In genomic region chr1:54012008-54012325, GRCh38 we compare ENCODE assay signal across 19 cellular contexts. TPM values are rescaled to one million over a fixed set of nuclear protein-coding genes. Genes with fewer than 3 reads are reported as not detected.
DNase-seq lines count a peak whose midpoint lies in the region; ATAC-seq and TF ChIP-seq lines count a peak whose summit lies in the region.
"Had no signal": no experiment of that assay in that cellular context is flagged by ENCODE, and none has a peak within 500 bp of the region (broad histone marks: within the 10 kb centered on the region; RNA-seq: fewer than 3 reads in every experiment).

No MANE protein-coding gene starts in this region.

- H3K27me3 Mint-ChIP-seq in endodermal cell (ENCODE audit: insufficient read depth) (peaks cover 4% of the 10 kb centered on the region), neural progenitor cell (ENCODE audit: insufficient read depth, low read depth) (peaks cover 11% of the 10 kb centered on the region)

- H3K9ac ChIP-seq in endodermal cell (ENCODE audit: extremely low read depth, low read length, poor library complexity, severe bottlenecking) (no peak overlapping the region), neural progenitor cell (no peak overlapping the region)
- H3K9ac ChIP-seq: GM23248 had no signal

- H3K27ac ChIP-seq in endodermal cell (ENCODE audit: low read depth, low read length) (no peak overlapping the region), neural progenitor cell (no peak overlapping the region)
- H3K27ac ChIP-seq: GM23248, HL-60 had no signal

- DNase-seq in endodermal cell = peak; percentile 38
- DNase-seq in iPS-NIHi7 (ENCODE audit: extremely low spot score) = peak; percentile 7
- DNase-seq in neural progenitor cell (ENCODE audit: low spot score) = no peak
- DNase-seq in ecto neural progenitor cell (ENCODE audit: low spot score) = no peak
- no peak for DNase-seq in stimulated activated CD4-positive, alpha-beta T cell treated with anti-CD3 and anti-CD28 coated beads, Interleukin-12 subunit alpha, Interleukin-12 subunit beta, amount 100 ng/mL, for 4 hours
- DNase-seq: ACHN; BE2C; C1 segment of cervical spinal cord; CD4-positive, CD25-positive, alpha-beta regulatory T cell; CD8-positive, alpha-beta memory T cell; COR-L47; DMS 273 treated with DMSO at 0.1 percent for 48 hours; DMS53; GM23248 had no signal

- TF ChIP-seq CTCF in endodermal cell (conservative IDR thresholded peaks at IDR 0.05) (no peak), neural progenitor cell (IDR thresholded peaks at IDR 0.05) (no peak)

- WGBS in endodermal cell (ENCODE audit: insufficient coverage in 1 of 2, insufficient read length in 1 of 2), 2 experiments = 93 to 95% methylated on average over 8 to 9 of the region's 9 CpGs

- H3K27me3 ChIP-seq in endodermal cell (ENCODE audit: control insufficient read depth, insufficient read depth, low read length, poor library complexity, severe bottlenecking) (peaks cover 5% of the 10 kb centered on the region), neural progenitor cell (no peaks in the 10 kb centered on the region)
- H3K27me3 ChIP-seq: BE2C had no signal

- H3K36me3 Mint-ChIP-seq in endodermal cell (ENCODE audit: low read depth) (no peaks in the 10 kb centered on the region), neural progenitor cell (no peaks in the 10 kb centered on the region)
- H3K36me3 Mint-ChIP-seq: CD4-positive, CD25-positive, alpha-beta regulatory T cell; CD8-positive, alpha-beta memory T cell had no signal

- H3K9me3 Mint-ChIP-seq in endodermal cell = no peaks in the 10 kb centered on the region
- no peaks in the 10 kb centered on the region for H3K9me3 Mint-ChIP-seq in neural progenitor cell
- H3K9me3 Mint-ChIP-seq: CD8-positive, alpha-beta memory T cell had no signal

- no peak overlapping the region for H3K27ac Mint-ChIP-seq in endodermal cell
- H3K27ac Mint-ChIP-seq in neural progenitor cell = peak overlapping the region; percentile 57
- H3K27ac Mint-ChIP-seq: CD4-positive, CD25-positive, alpha-beta regulatory T cell had no signal

- no peak for ATAC-seq in GM21723 (IDR thresholded peaks at IDR 0.05; ENCODE audit: unreplicated experiment)

- H2AFZ ChIP-seq in neural progenitor cell (replicated peaks) = no peak overlapping the region
- H2AFZ ChIP-seq: GM23248 had no signal

- H4K20me1 ChIP-seq in neural progenitor cell (ENCODE audit: low read depth) = no peaks in the 10 kb centered on the region

- H3K4me1 Mint-ChIP-seq in endodermal cell (peaks cover 12% of the 10 kb centered on the region), neural progenitor cell (peaks cover 13% of the 10 kb centered on the region)
- H3K4me1 Mint-ChIP-seq: CD4-positive, CD25-positive, alpha-beta regulatory T cell; CD8-positive, alpha-beta memory T cell had no signal

- no peaks in the 10 kb centered on the region for H3F3A ChIP-seq in neural progenitor cell (ENCODE audit: low read depth)

- H3K36me3 ChIP-seq in endodermal cell (ENCODE audit: control insufficient read depth, insufficient read depth, low read length) (no peaks in the 10 kb centered on the region), neural progenitor cell (no peaks in the 10 kb centered on the region)
- H3K36me3 ChIP-seq: BE2C, HAP-1 had no signal

- H3K9me3 ChIP-seq in endodermal cell (ENCODE audit: control insufficient read depth, low read length) (no peaks in the 10 kb centered on the region), neural progenitor cell (ENCODE audit: low read depth) (no peaks in the 10 kb centered on the region)
- H3K9me3 ChIP-seq: BE2C, HAP-1 had no signal

- no peak overlapping the region for H3K4me3 Mint-ChIP-seq in endodermal cell
- H3K4me3 Mint-ChIP-seq in neural progenitor cell = no peak overlapping the region
- H3K4me3 Mint-ChIP-seq: CD4-positive, CD25-positive, alpha-beta regulatory T cell; CD8-positive, alpha-beta memory T cell had no signal

- no peak overlapping the region for H3K4me3 ChIP-seq in endodermal cell (ENCODE audit: low read length)
- H3K4me3 ChIP-seq in neural progenitor cell = no peak overlapping the region
- H3K4me3 ChIP-seq: GM23248, HAP-1 had no signal

- H3K79me2 ChIP-seq in neural progenitor cell (ENCODE audit: low read depth) = no peaks in the 10 kb centered on the region

- H3K4me1 ChIP-seq in endodermal cell (ENCODE audit: control insufficient read depth, insufficient read depth, low read length) (no peaks in the 10 kb centered on the region), neural progenitor cell (no peaks in the 10 kb centered on the region)
- H3K4me1 ChIP-seq: BE2C, HAP-1 had no signal

- H3K4me2 ChIP-seq in neural progenitor cell = no peak overlapping the region

RNA-seq across cellular contexts. Expression of gene LDLRAD1, which starts 6.0 kb away (rescaled TPM):
- total RNA-seq in endodermal cell = not detected
- not detected for polyA plus RNA-seq in endodermal cell (2013, experiment 1 of 2)
- polyA plus RNA-seq in endodermal cell (2013, experiment 2 of 2) = not detected
- not detected in 2 replicates for total RNA-seq in neural progenitor cell (ENCODE audit: low replicate concordance)
- total RNA-seq: CD4-positive, CD25-positive, alpha-beta regulatory T cell; CD8-positive, alpha-beta memory T cell; GM23248; H4; HT1080 had no signal
- polyA plus RNA-seq: CD4-positive, CD25-positive, alpha-beta regulatory T cell; CD8-positive, alpha-beta memory T cell; GM23248 had no signal

RNA-seq across cellular contexts. Expression of gene TMEM59, which starts 41.0 kb away (rescaled TPM):
- 100 to 1,000 TPM in 1 of 2 donors, 10 to 100 TPM in 1; 99.6 to 112 TPM for total RNA-seq in endodermal cell
- 157 TPM for polyA plus RNA-seq in endodermal cell (2013, experiment 1 of 2)
- 139 TPM for polyA plus RNA-seq in endodermal cell (2013, experiment 2 of 2)
- 125 and 139 TPM in 2 replicates for total RNA-seq in neural progenitor cell (ENCODE audit: low replicate concordance)

RNA-seq across cellular contexts. Expression of gene TCEANC2, which starts 41.4 kb away (rescaled TPM):
- total RNA-seq in endodermal cell (1 to 10 TPM; 5.9 to 6.6 TPM), neural progenitor cell (ENCODE audit: low replicate concordance) (8.8 and 11.6 TPM in 2 replicates)
- polyA plus RNA-seq in endodermal cell (2013, experiment 1 of 2) = 5.4 TPM
- polyA plus RNA-seq in endodermal cell (2013, experiment 2 of 2) = 5.3 TPM

Comparison
In these comparisons a context has a peak if more than half of its experiments do, and no peak if none do; other contexts are left out.
1. DNase-seq: peak in endodermal cell (single experiment) and iPS-NIHi7 (single experiment); none in neural progenitor cell (single experiment), ecto neural progenitor cell (single experiment) and stimulated activated CD4-positive, alpha-beta T cell treated with anti-CD3 and anti-CD28 coated beads, Interleukin-12 subunit alpha, Interleukin-12 subunit beta, amount 100 ng/mL, for 4 hours (single experiment).